In the genomic region with DNA sequence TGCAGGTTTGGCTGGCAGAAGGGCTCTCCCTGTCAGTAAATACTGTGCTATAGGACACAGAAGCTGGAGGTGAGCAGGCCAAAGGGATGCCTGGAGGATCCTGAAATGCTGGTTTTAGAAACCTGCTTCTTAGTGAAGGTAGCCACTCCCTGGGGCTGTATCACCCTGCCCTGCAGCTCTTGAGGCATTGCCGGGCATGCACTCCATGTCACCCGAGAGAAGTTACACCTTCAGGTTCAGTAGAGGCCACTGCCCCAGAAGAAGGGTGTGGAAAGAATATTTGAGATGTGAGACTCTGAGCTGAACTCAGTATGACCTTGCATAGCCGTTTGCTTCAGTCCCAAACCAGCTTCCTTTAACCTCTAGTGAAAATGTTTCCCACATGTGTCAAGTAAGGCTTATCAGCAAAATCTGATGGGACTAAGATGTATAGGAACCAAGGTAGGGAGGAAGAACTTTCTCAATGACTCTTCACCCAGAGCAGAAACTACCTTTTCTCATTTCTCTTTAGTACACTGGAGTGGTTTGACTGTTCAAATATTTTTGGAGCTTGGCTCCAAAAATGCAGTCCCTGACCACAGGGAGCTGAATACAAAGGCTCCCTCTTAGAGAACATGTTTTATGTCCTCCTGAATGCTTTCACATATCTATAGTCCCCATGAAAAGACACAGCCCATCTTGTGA, we compare ENCODE assay signal across 8 cellular contexts.
DNase-seq lines count a peak whose midpoint lies in the region; ATAC-seq and TF ChIP-seq lines count a peak whose summit lies in the region.

No MANE protein-coding gene starts in this region.

- no peak overlapping the region for H3K4me3 ChIP-seq in adrenal gland

- H3K9me3 Mint-ChIP-seq in nephron progenitor cell: peaks cover 26% of the 10 kb centered on the region

- DNase-seq in COLO668 (lab: John Stamatoyannopoulos, UW; ENCODE audit: unreplicated experiment) (peak; percentile 48), foreskin keratinocyte (peak in 1 of 2 donors; percentile 23), adrenal gland (no peak), nephron progenitor cell (no peak), HCEC 1CT (no peak)

- TF ChIP-seq CTCF in foreskin keratinocyte (conservative IDR thresholded peaks at IDR 0.05): no peak
- TF ChIP-seq CTCF in adrenal gland (IDR thresholded peaks at IDR 0.05): no peak
- no peak for TF ChIP-seq CTCF in nephron progenitor cell (IDR thresholded peaks at IDR 0.05)

- intact Hi-C loops in adrenal gland (cut with DNase I): no loop called here

- 63 to 78% (median 66%) methylated on average over 3 of the region's 3 CpGs for WGBS in adrenal gland, 4 donors

- peaks cover 7% of the 10 kb centered on the region for H3K36me3 Mint-ChIP-seq in nephron progenitor cell (ENCODE audit: low read depth)

- TF ChIP-seq POLR2A in adrenal gland (IDR thresholded peaks at IDR 0.05): no peak

- peaks cover 0 to 6% (median 0%) of the 10 kb centered on the region in 3 donors for H3K9me3 ChIP-seq in adrenal gland (replicated peaks in 1 of 3)

- H3K27me3 Mint-ChIP-seq in nephron progenitor cell (ENCODE audit: low read depth, poor library complexity): peaks cover 5% of the 10 kb centered on the region

- H3K36me3 ChIP-seq in adrenal gland (replicated peaks in 1 of 2): no peaks in the 10 kb centered on the region

- H3K27me3 ChIP-seq in foreskin keratinocyte (no peaks in the 10 kb centered on the region), adrenal gland (no peaks in the 10 kb centered on the region)

- H3K4me1 ChIP-seq in foreskin keratinocyte: no peaks in the 10 kb centered on the region
- H3K4me1 ChIP-seq in adrenal gland (replicated peaks in 1 of 2): no peaks in the 10 kb centered on the region

- H3K4me3 Mint-ChIP-seq in nephron progenitor cell: no peak overlapping the region

- no peak overlapping the region for H3K27ac ChIP-seq in foreskin keratinocyte
- H3K27ac ChIP-seq in adrenal gland: no peak overlapping the region

- H3K4me1 Mint-ChIP-seq in nephron progenitor cell: peaks cover 24% of the 10 kb centered on the region

- H3K27ac Mint-ChIP-seq in nephron progenitor cell: no peak overlapping the region

- ATAC-seq in GM18909 (IDR thresholded peaks at IDR 0.05; ENCODE audit: poor library complexity, unreplicated experiment) (peak; percentile 43), HG03342 (IDR thresholded peaks at IDR 0.05; ENCODE audit: unreplicated experiment) (peak; percentile 43), foreskin keratinocyte (peak; percentile 31), HG03521 (IDR thresholded peaks at IDR 0.05; ENCODE audit: unreplicated experiment) (no peak)
